In genomic region chr15:51200791-51201190, GRCh38 we compare ENCODE assay signal across 14 cellular contexts.
A peak's percentile ranks its signal among the peaks of the same experiment; 100 is the strongest.
DNase-seq lines count a peak whose midpoint lies in the region; ATAC-seq and TF ChIP-seq lines count a peak whose summit lies in the region.
"Had no signal": no experiment of that assay in that cellular context is flagged by ENCODE, and none has a peak within 500 bp of the region (broad histone marks: within the 10 kb centered on the region; RNA-seq: fewer than 3 reads in every experiment).

No MANE protein-coding gene starts in this region.

- intact Hi-C loops in testis (cut with DNase I; ENCODE audit: low total_unique reads) = no loop called here

- ATAC-seq in GM19328 (IDR thresholded peaks at IDR 0.05; ENCODE audit: unreplicated experiment) (no peak), GM18867 (IDR thresholded peaks at IDR 0.05; ENCODE audit: unreplicated experiment) (no peak)
- ATAC-seq: CD8-positive, alpha-beta T cell; HepG2 had no signal

- H3K27ac ChIP-seq in testis = no peak overlapping the region

- DNase-seq in AG10803 (ENCODE audit: low read depth) (peak; percentile 61), HCEC 1CT (peak; percentile 32), epithelial cell of esophagus (ENCODE audit: low read depth) (peak; percentile 11), fibroblast of villous mesenchyme (ENCODE audit: low read depth) (peak; percentile 43), testis (no peak)
- DNase-seq: CD8-positive, alpha-beta T cell; COR-L47; DMS153; DMS79 treated with DMSO at 0.1 percent for 48 hours; EL had no signal

- H3K27me3 ChIP-seq in testis = no peaks in the 10 kb centered on the region

- H3K36me3 ChIP-seq in testis (ENCODE audit: low read depth, missing control alignments) = no peaks in the 10 kb centered on the region
- H3K36me3 ChIP-seq: HAP-1 had no signal

- no peak for TF ChIP-seq POLR2A in testis (IDR thresholded peaks at IDR 0.05)

- TF ChIP-seq CTCF in AG10803 (conservative IDR thresholded peaks at IDR 0.05; ENCODE audit: low read length) = no peak
- no peak for TF ChIP-seq CTCF in epithelial cell of esophagus (IDR thresholded peaks at IDR 0.05; ENCODE audit: insufficient read depth, low read depth, low read length, missing control alignments)
- no peak for TF ChIP-seq CTCF in fibroblast of villous mesenchyme (IDR thresholded peaks at IDR 0.05; ENCODE audit: insufficient read depth, low read depth, low read length)
- no peak for TF ChIP-seq CTCF in testis (IDR thresholded peaks at IDR 0.05)

- 71 to 75% methylated on average over 3 of the region's 3 CpGs for WGBS in testis, 2 donors

- H3K9me3 ChIP-seq in testis = no peaks in the 10 kb centered on the region
- H3K9me3 ChIP-seq: HAP-1 had no signal

- no peaks in the 10 kb centered on the region for H3K4me1 ChIP-seq in testis
- H3K4me1 ChIP-seq: HAP-1 had no signal

- no peak overlapping the region for H3K4me3 ChIP-seq in AG10803 (ENCODE audit: low read length)
- H3K4me3 ChIP-seq in epithelial cell of esophagus (ENCODE audit: low read length) = no peak overlapping the region
- no peak overlapping the region for H3K4me3 ChIP-seq in fibroblast of villous mesenchyme (ENCODE audit: low read depth, low read length)
- no peak overlapping the region for H3K4me3 ChIP-seq in testis
- H3K4me3 ChIP-seq: HAP-1 had no signal
